ENCODE assay signal across 18 cellular contexts in genomic region chr5:35016179-35017056, GRCh38.
DNase-seq lines count a peak whose midpoint lies in the region; ATAC-seq, FAIRE-seq and TF ChIP-seq lines count a peak whose summit lies in the region.
"Had no signal": no experiment of that assay in that cellular context is flagged by ENCODE, and none has a peak within 500 bp of the region (broad histone marks: within the 10 kb centered on the region; RNA-seq: fewer than 3 reads in every experiment).

No MANE protein-coding gene starts in this region.

- ATAC-seq in HG02763 (IDR thresholded peaks at IDR 0.05; ENCODE audit: unreplicated experiment) (peak; percentile 63), HG03460 (IDR thresholded peaks at IDR 0.05; ENCODE audit: unreplicated experiment) (peak; percentile 75)
- ATAC-seq: left cardiac atrium had no signal

- H3K4me1 ChIP-seq in HAP-1: no peaks in the 10 kb centered on the region
- H3K4me1 ChIP-seq: colonic mucosa had no signal

- no peak for TF ChIP-seq CTCF in GM12865 (IDR thresholded peaks at IDR 0.05; ENCODE audit: insufficient read depth, low read depth, low read length, missing control alignments)

- H3K27me3 ChIP-seq in HAP-1 (ENCODE audit: low read depth): no peaks in the 10 kb centered on the region
- H3K27me3 ChIP-seq: colonic mucosa had no signal

- no peaks in the 10 kb centered on the region for H3K36me3 ChIP-seq in HAP-1 (replicated peaks)
- H3K36me3 ChIP-seq: colonic mucosa, thoracic aorta had no signal

- peak; percentile 11 for FAIRE-seq in GM19239 (lab: Jason Lieb, UNC)

- DNase-seq in GM12865 (ENCODE audit: low read depth) (peak; percentile 65), GM19239 (ENCODE audit: insufficient read length, low spot score) (peak; percentile 5), HCEC 1CT (no peak), hepatic stellate cell (ENCODE audit: low spot score) (no peak), retina (no peak), HAP-1 (ENCODE audit: low spot score in 2 of 2) (no peak)
- DNase-seq: activated CD4-positive, alpha-beta memory T cell treated with anti-CD3 and anti-CD28 coated beads for 36 hours; aorta; colonic mucosa; left cardiac atrium; NCI-H146; NCI-H526 treated with DMSO at 0.1 percent for 48 hours; posterior cingulate gyrus; Right ventricle myocardium superior; T1000 had no signal

- H3K4me3 ChIP-seq in GM12865 (ENCODE audit: low read depth, low read length) (no peak overlapping the region), HAP-1 (no peak overlapping the region)
- H3K4me3 ChIP-seq: colonic mucosa, thoracic aorta had no signal

- in situ Hi-C loops in HAP-1 (cut with MboI; ENCODE audit: low sequenced_read_pairs): loop anchor here (25.0 kb wide), 1 partner anchor 529 kb away; no protein-coding TSS in a partner anchor

- H3K9me3 ChIP-seq in HAP-1: no peaks in the 10 kb centered on the region
- H3K9me3 ChIP-seq: colonic mucosa, thoracic aorta had no signal

Comparison
In these comparisons a context has a peak if more than half of its experiments do, and no peak if none do; other contexts are left out.
1. DNase-seq: peak in GM12865 (single experiment) and GM19239 (single experiment); none in HCEC 1CT (single experiment), hepatic stellate cell (single experiment), retina (single experiment) and HAP-1 (0 of 2).